ENCODE assay signal across 24 cellular contexts in the genomic region with DNA sequence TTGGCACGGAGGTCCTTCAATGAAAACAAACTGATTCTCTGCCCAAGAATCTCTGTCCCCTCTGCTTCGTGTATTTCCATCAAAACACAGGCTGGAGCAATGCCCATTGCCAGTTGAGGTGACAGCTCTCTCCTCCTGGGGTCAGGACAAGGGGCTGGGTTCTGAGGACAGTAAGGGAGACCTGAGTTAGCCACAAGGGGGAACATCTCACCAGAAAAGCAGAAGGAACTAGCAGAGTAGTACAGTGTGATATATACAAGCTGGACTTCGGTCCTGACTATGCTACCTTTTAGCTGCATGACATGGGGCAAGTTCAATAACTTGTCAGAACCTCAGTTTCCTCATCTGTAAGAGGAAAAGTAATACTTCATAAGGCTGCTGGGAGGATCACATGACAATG. TPM values are rescaled to one million over a fixed set of nuclear protein-coding genes. Genes with fewer than 3 reads are reported as not detected.
DNase-seq lines count a peak whose midpoint lies in the region; ATAC-seq and TF ChIP-seq lines count a peak whose summit lies in the region.
"Had no signal": no experiment of that assay in that cellular context is flagged by ENCODE, and none has a peak within 500 bp of the region (broad histone marks: within the 10 kb centered on the region; RNA-seq: fewer than 3 reads in every experiment).

No MANE protein-coding gene starts in this region.

- no peaks in the 10 kb centered on the region for H3K79me2 ChIP-seq in PC-3 (ENCODE audit: low read length)

- intact Hi-C loops in PC-3 (cut with micrococcal nuclease) (no loop called here), left ventricle myocardium superior (cut with micrococcal nuclease) (no loop called here), aorta (cut with DNase I) (no loop called here)

- H3K36me3 ChIP-seq in PC-3 (ENCODE audit: low read depth, low read length) (no peaks in the 10 kb centered on the region), aorta (ENCODE audit: control insufficient read depth in 1 of 2, insufficient read depth in 2 of 2, low read length in 1 of 2) (no peaks in the 10 kb centered on the region)
- H3K36me3 ChIP-seq: colonic mucosa, heart left ventricle, left ventricle myocardium inferior, prostate gland had no signal

- no peak overlapping the region for H2AFZ ChIP-seq in PC-3 (ENCODE audit: low read length)

- ATAC-seq in PC-3, result peak; percentile 43; the same call in 1 of the 2 replicates
- ATAC-seq in foreskin keratinocyte, result no peak
- no peak for ATAC-seq in left ventricle myocardium superior
- no peak for ATAC-seq in aorta (ENCODE audit: low FRiP score)
- ATAC-seq: activated CD8-positive, alpha-beta memory T cell treated with anti-CD3 and anti-CD28 coated beads, Interleukin-2, amount 10 ng/mL, durations not matched to agents 7 days and 5 days; body of pancreas; mucosa of descending colon; stimulated activated memory B cell treated with anti-CD40 and anti-IgM and Interleukin-4, amounts not matched to agents 10 μg/mL and 1 μg/mL and 100 μg/mL, for 72 hours had no signal

- no peak overlapping the region for H3K9ac ChIP-seq in PC-3 (ENCODE audit: low read length)

- no TSS peak for BruUV-seq in PC-3 (replicated peaks; lab: Mats Ljungman, UMichigan)

- H3K4me2 ChIP-seq in PC-3 (ENCODE audit: low read length), result no peak overlapping the region

- H3K9me3 ChIP-seq in PC-3 (ENCODE audit: low read length), result no peaks in the 10 kb centered on the region
- no peaks in the 10 kb centered on the region for H3K9me3 ChIP-seq in aorta (ENCODE audit: control insufficient read depth, low read length)
- H3K9me3 ChIP-seq: body of pancreas, colonic mucosa, heart left ventricle, left ventricle myocardium inferior, mucosa of descending colon, prostate gland had no signal

- TF ChIP-seq EP300 in Ishikawa (IDR thresholded peaks at IDR 0.05; ENCODE audit: borderline replicate concordance), result no peak

- no peaks in the 10 kb centered on the region for H4K20me1 ChIP-seq in PC-3 (ENCODE audit: low read length)

- H3K4me1 ChIP-seq in PC-3 (ENCODE audit: insufficient read depth, low read length) (no peaks in the 10 kb centered on the region), foreskin keratinocyte (no peaks in the 10 kb centered on the region), aorta (ENCODE audit: control insufficient read depth in 1 of 2, insufficient read depth in 2 of 2, low read length in 2 of 2) (no peaks in the 10 kb centered on the region)
- H3K4me1 ChIP-seq: body of pancreas, colonic mucosa, heart left ventricle, left ventricle myocardium inferior, prostate gland had no signal

- H3K9me2 ChIP-seq in PC-3 (replicated peaks; ENCODE audit: low read length), result no peaks in the 10 kb centered on the region

- peak; percentile 20; the same call in 1 of the 2 replicates for TF ChIP-seq RAD21 in Ishikawa (IDR thresholded peaks at IDR 0.05; ENCODE audit: low read depth)

- H3K27ac ChIP-seq in PC-3 (ENCODE audit: low read length), result no peak overlapping the region
- no peak overlapping the region for H3K27ac ChIP-seq in foreskin keratinocyte
- no peak overlapping the region for H3K27ac ChIP-seq in aorta (ENCODE audit: low read depth in 1 of 2, low read length in 2 of 2)
- H3K27ac ChIP-seq: body of pancreas, colonic mucosa, heart left ventricle, left ventricle myocardium inferior, prostate gland had no signal

- H3K4me3 ChIP-seq in PC-3 (ENCODE audit: low read length), result no peak overlapping the region
- no peak overlapping the region for H3K4me3 ChIP-seq in aorta (ENCODE audit: low read length in 2 of 2)
- H3K4me3 ChIP-seq: body of pancreas, colonic mucosa, heart left ventricle, left ventricle myocardium inferior, mucosa of descending colon, prostate gland had no signal

- CTCF ChIA-PET in PC-3 (lab: Charles Lee) (interaction anchor here (1.5 kb wide), 1 partner anchor 60 kb away, joined by 10 read pairs; no protein-coding TSS in a partner anchor), HEK293T (lab: Yijun Ruan, JAX) (interaction anchor here (0.7 to 1.7 kb wide), 6 partner anchors 10 to 60 kb away, joined by 3 to 7 read pairs (median 4); no protein-coding TSS in a partner anchor)

- TF ChIP-seq CTCF in PC-3 (conservative IDR thresholded peaks at IDR 0.05; ENCODE audit: low read depth, low read length) (no peak), foreskin keratinocyte (conservative IDR thresholded peaks at IDR 0.05) (peak; percentile 10)

- WGBS in aorta, 2 donors, result 50 to 52% methylated on average over 3 of the region's 3 CpGs

- POLR2A ChIA-PET in PC-3 (lab: Charles Lee; ENCODE audit: unreplicated experiment), result no interaction called here
- POLR2A ChIA-PET in HEK293T (lab: Yijun Ruan, JAX), result no interaction called here

- DNase-seq in NCI-H82 (lab: John Stamatoyannopoulos, UW), result peak; percentile 42
- no peak for DNase-seq in NCI-H82 treated with DMSO at 0.1 percent for 48 hours (lab: John Stamatoyannopoulos, UW; ENCODE audit: unreplicated experiment)
- no peak for DNase-seq in PC-3
- DNase-seq in foreskin keratinocyte, result no peak
- no peak for DNase-seq in left ventricle myocardium superior
- no peak for DNase-seq in HEK293T (ENCODE audit: extremely low spot score)
- no peak for DNase-seq in aorta
- DNase-seq: activated CD4-positive, alpha-beta T cell treated with anti-CD3 and anti-CD28 coated beads, Interleukin-2, amount 10 ng/mL, durations not matched to agents 24 days and 14 days; activated CD8-positive, alpha-beta memory T cell treated with anti-CD3 and anti-CD28 coated beads, Interleukin-2, amount 10 ng/mL, durations not matched to agents 7 days and 5 days; activated naive CD8-positive, alpha-beta T cell treated with anti-CD3 and anti-CD28 coated beads, Interleukin-2, amount 10 ng/mL, durations not matched to agents 7 days and 5 days; body of pancreas; colonic mucosa; GOT3; heart left ventricle; left ventricle myocardium inferior; mucosa of descending colon; NCI-H1436; stimulated activated CD4-positive, alpha-beta T cell treated with anti-CD3 and anti-CD28 coated beads, Interleukin-1b, Interleukin-23, amount 100 ng/mL, for 48 hours; SW 1271 had no signal

- H3K27me3 ChIP-seq in PC-3 (ENCODE audit: low read length) (no peaks in the 10 kb centered on the region), foreskin keratinocyte (peaks cover 49% of the 10 kb centered on the region), aorta (ENCODE audit: control insufficient read depth in 1 of 2, insufficient read depth in 2 of 2, low read length in 1 of 2) (no peaks in the 10 kb centered on the region)
- H3K27me3 ChIP-seq: body of pancreas, colonic mucosa had no signal

- H3F3A ChIP-seq in PC-3 (ENCODE audit: low read length, unreplicated experiment), result no peaks in the 10 kb centered on the region

TF ChIP-seq in Ishikawa, 13 proteins besides CTCF, POLR2A, EP300 and RAD21 (continues in another document):
- TF ChIP-seq EGR1 (IDR thresholded peaks at IDR 0.05), result no peak
- no peak for TF ChIP-seq REST (IDR thresholded peaks at IDR 0.05; ENCODE audit: low read depth)

TF ChIP-seq in HEK293T, 16 proteins besides CTCF, POLR2A, EP300 and RAD21:
- TF ChIP-seq NFRKB (IDR thresholded peaks at IDR 0.05) (no peak), ELF4 (IDR thresholded peaks at IDR 0.05) (no peak), TARDBP (IDR thresholded peaks at IDR 0.05) (no peak), HDGF (IDR thresholded peaks at IDR 0.05; ENCODE audit: borderline replicate concordance) (no peak), FOXM1 (IDR thresholded peaks at IDR 0.05; ENCODE audit: borderline replicate concordance) (no peak), ZNF384 (IDR thresholded peaks at IDR 0.05) (no peak)

RNA-seq across cellular contexts. Expression of gene SYT2, which starts 50.3 kb away (rescaled TPM):
- total RNA-seq in PC-3 (2014; rRNA removed), result not detected in 2 replicates
- total RNA-seq in foreskin keratinocyte, result 0.03 and 0.07 TPM in 2 replicates
- polyA plus RNA-seq in foreskin keratinocyte, result 0.01 and 0.02 TPM in 2 replicates
- total RNA-seq in left ventricle myocardium superior, result not detected
- total RNA-seq in aorta, result under 1 TPM; 0.03 to 0.09 TPM
- polyA plus RNA-seq in aorta, result under 1 TPM in 1 of 2 donors, not detected in 1; 0.05 TPM
- total RNA-seq: activated CD4-positive, alpha-beta T cell treated with anti-CD3 and anti-CD28 coated beads, Interleukin-2, amount 10 ng/mL, durations not matched to agents 24 days and 14 days; activated CD8-positive, alpha-beta memory T cell treated with anti-CD3 and anti-CD28 coated beads, Interleukin-2, amount 10 ng/mL, durations not matched to agents 7 days and 5 days; activated naive CD8-positive, alpha-beta T cell treated with anti-CD3 and anti-CD28 coated beads, Interleukin-2, amount 10 ng/mL, durations not matched to agents 7 days and 5 days; body of pancreas; left ventricle myocardium inferior; LHCN-M2; RPMI7951 had no signal
